ENCODE assay signal across 8 cellular contexts in genomic region chr11:46555269-46556054, GRCh38. TPM values are rescaled to one million over a fixed set of nuclear protein-coding genes. Genes with fewer than 3 reads are reported as not detected.
DNase-seq lines count a peak whose midpoint lies in the region; FAIRE-seq and TF ChIP-seq lines count a peak whose summit lies in the region.

No MANE protein-coding gene starts in this region.

- no peak overlapping the region for H2AK5ac ChIP-seq in H1 (ENCODE audit: low read depth, low read length)

- peaks cover 3% of the 10 kb centered on the region; the same call in 1 of the 2 replicates for H3K79me1 ChIP-seq in H1 (ENCODE audit: low read depth, low read length)

- TF ChIP-seq RAD21 in H1 (IDR thresholded peaks at IDR 0.05 in 1 of 2, conservative IDR thresholded peaks at IDR 0.05 in 1 of 2; ENCODE audit: low read depth in 2 of 2, low read length in 2 of 2) = no peak

- peaks cover 5 to 75% of the 10 kb centered on the region in 2 experiments; a peak in 3 of 4 replicates for H3K79me2 ChIP-seq in H1 (ENCODE audit: control insufficient read depth in 1 of 2, insufficient read depth in 2 of 2, low read length in 2 of 2)
- H3K79me2 ChIP-seq in smooth muscle cell (ENCODE audit: low read depth) = peaks cover 84% of the 10 kb centered on the region

- H2BK15ac ChIP-seq in H1 (ENCODE audit: low read length) = no peak overlapping the region

- no peak overlapping the region for H3K56ac ChIP-seq in H1 (replicated peaks; ENCODE audit: insufficient read length, low read depth, low read length)

- no peaks in the 10 kb centered on the region for H3K9me3 ChIP-seq in H1 (ENCODE audit: insufficient read depth in 2 of 2, low read depth in 1 of 2, low read length in 1 of 2)
- no peaks in the 10 kb centered on the region for H3K9me3 ChIP-seq in smooth muscle cell (replicated peaks; ENCODE audit: low read depth)

- TF ChIP-seq POLR2A in H1 (IDR thresholded peaks at IDR 0.05; ENCODE audit: control extremely low read depth in 1 of 2, low read depth in 2 of 2, low read length in 2 of 2) = no peak

- no peak overlapping the region for H3K23ac ChIP-seq in H1 (ENCODE audit: insufficient read length)

- H4K5ac ChIP-seq in H1 (ENCODE audit: insufficient read length, low read depth, low read length) = peak overlapping the region; percentile 21

- DNase-seq in GM20000 (ENCODE audit: low spot score) (peak; percentile 29), LHCN-M2 (ENCODE audit: low read depth) (peak; percentile 95), H1 (ENCODE audit: low read depth in 1 of 2, low spot score in 2 of 2) (no peak), smooth muscle cell (lab: John Stamatoyannopoulos, UW; ENCODE audit: unreplicated experiment) (no peak), pons (ENCODE audit: low spot score) (no peak), progenitor cell of endocrine pancreas (ENCODE audit: low spot score, unreplicated experiment) (no peak), NCI-H2081 (lab: John Stamatoyannopoulos, UW) (no peak)
- no peak for DNase-seq in stimulated activated CD4-positive, alpha-beta T cell treated with anti-CD3 and anti-CD28 coated beads, Interleukin-4, amount 100 ng/mL, for 24 hours

- H3K27me3 ChIP-seq in H1 (replicated peaks in 1 of 4; ENCODE audit: control insufficient read depth in 3 of 4, extremely low read depth in 1 of 4, insufficient read depth in 3 of 4, low read length in 3 of 4) (no peaks in the 10 kb centered on the region), smooth muscle cell (ENCODE audit: low read depth) (no peaks in the 10 kb centered on the region)

- no peak overlapping the region for H3K27ac ChIP-seq in H1 (ENCODE audit: low read depth, low read length)
- peak overlapping the region; percentile 84 for H3K27ac ChIP-seq in smooth muscle cell (ENCODE audit: low read depth)

- H3K9ac ChIP-seq in H1 (replicated peaks in 1 of 4; ENCODE audit: extremely low read depth in 1 of 4, low read depth in 3 of 4, low read length in 3 of 4) (no peak overlapping the region), smooth muscle cell (ENCODE audit: low read depth) (peak overlapping the region; percentile 7)

- no peaks in the 10 kb centered on the region for H3K9me3 Mint-ChIP-seq in progenitor cell of endocrine pancreas (ENCODE audit: low read depth)

- H3K4me3 Mint-ChIP-seq in progenitor cell of endocrine pancreas (ENCODE audit: low read depth) = no peak overlapping the region

- H3K4ac ChIP-seq in H1 (replicated peaks; ENCODE audit: insufficient read length, low read depth, low read length) = no peak overlapping the region

- no peak overlapping the region for H3K14ac ChIP-seq in H1 (ENCODE audit: insufficient read length)

- H4K20me1 ChIP-seq in H1 (replicated peaks in 1 of 2; ENCODE audit: control insufficient read depth in 1 of 2, insufficient read depth in 2 of 2, low read length in 2 of 2) (no peaks in the 10 kb centered on the region), smooth muscle cell (ENCODE audit: low read depth) (peaks cover 99% of the 10 kb centered on the region)

- H3K4me3 ChIP-seq in H1 (ENCODE audit: extremely low read depth in 1 of 4, insufficient read depth in 2 of 4, low read depth in 3 of 4, low read length in 4 of 4) (no peak overlapping the region), smooth muscle cell (no peak overlapping the region)

- no peak overlapping the region for H2BK12ac ChIP-seq in H1 (ENCODE audit: low read depth, low read length)

- H3K4me1 Mint-ChIP-seq in progenitor cell of endocrine pancreas (ENCODE audit: low read depth) = peaks cover 42% of the 10 kb centered on the region

- POLR2A ChIA-PET in H1 (lab: Charles Lee; ENCODE audit: partially characterized antibody) = interaction anchor here (0.6 to 1.5 kb wide), 3 partner anchors 11 to 69 kb away, joined by 3 to 5 read pairs (median 3); partner anchors contain the start of gene AMBRA1

- peak overlapping the region in 1 of 2 experiments; percentile 62; a peak in 1 of 4 replicates for H3K4me2 ChIP-seq in H1 (ENCODE audit: insufficient read depth in 1 of 2, low read depth in 2 of 2, low read length in 2 of 2)
- no peak overlapping the region for H3K4me2 ChIP-seq in smooth muscle cell

- H4K91ac ChIP-seq in H1 (replicated peaks; ENCODE audit: insufficient read length, low read length) = no peak overlapping the region

- no peak for TF ChIP-seq EP300 in H1 (IDR thresholded peaks at IDR 0.05; ENCODE audit: borderline replicate concordance in 1 of 2, low read depth in 2 of 2, low read length in 2 of 2)

- no peak overlapping the region for H3K18ac ChIP-seq in H1 (ENCODE audit: extremely low read depth, low read length)

- no peak overlapping the region for H4K8ac ChIP-seq in H1 (ENCODE audit: extremely low read depth, insufficient read depth, low read length)

- WGBS in H1 (ENCODE audit: extremely low coverage in 1 of 2, insufficient coverage in 1 of 2, insufficient read length in 1 of 2, insufficient replicate concordance in 2 of 2, low coverage in 1 of 2, low lambda C conversion rate in 2 of 2, missing lambda C conversion rate in 1 of 2), 2 experiments = 86% methylated on average over 2 of the region's 2 CpGs; no CpG with 5 or more reads in 1 of the 2 experiments
- 72% methylated on average over 2 of the region's 2 CpGs for WGBS in smooth muscle cell (ENCODE audit: low lambda C conversion rate)

- H2AFZ ChIP-seq in H1 (ENCODE audit: low read length) (no peak overlapping the region), smooth muscle cell (ENCODE audit: low read depth) (no peak overlapping the region)

- no peak overlapping the region for H2BK120ac ChIP-seq in H1 (replicated peaks; ENCODE audit: low read depth, low read length)

- no peaks in the 10 kb centered on the region for H3K27me3 Mint-ChIP-seq in progenitor cell of endocrine pancreas

- peaks cover 3% of the 10 kb centered on the region for H3F3A ChIP-seq in smooth muscle cell (ENCODE audit: low read depth)

- H3K36me3 Mint-ChIP-seq in progenitor cell of endocrine pancreas (ENCODE audit: insufficient read depth) = peaks cover 1% of the 10 kb centered on the region

- FAIRE-seq in H1 (lab: Jason Lieb, UNC) = no peak

- TF ChIP-seq CTCF in GM20000 (IDR thresholded peaks at IDR 0.05; ENCODE audit: extremely low read depth, missing control alignments) = no peak
- no peak for TF ChIP-seq CTCF in H1 (IDR thresholded peaks at IDR 0.05; ENCODE audit: control extremely low read depth in 1 of 3, insufficient read depth in 1 of 3, low read depth in 1 of 3, low read length in 3 of 3)
- TF ChIP-seq CTCF in smooth muscle cell (IDR thresholded peaks at IDR 0.05; ENCODE audit: borderline replicate concordance, insufficient read depth, poor library complexity, severe bottlenecking) = no peak
- TF ChIP-seq CTCF in progenitor cell of endocrine pancreas (IDR thresholded peaks at IDR 0.05; ENCODE audit: unreplicated experiment) = no peak

- H3K27ac Mint-ChIP-seq in progenitor cell of endocrine pancreas = no peak overlapping the region

- CTCF ChIA-PET in H1 (lab: Charles Lee; ENCODE audit: partially characterized antibody) = interaction anchor here (0.7 to 1.7 kb wide), 9 partner anchors 11 to 203 kb away, joined by 3 to 7 read pairs (median 3); no protein-coding TSS in a partner anchor

- no peak overlapping the region for H2BK5ac ChIP-seq in H1 (ENCODE audit: low read depth, low read length)

- no peak overlapping the region for H2BK20ac ChIP-seq in H1 (ENCODE audit: low read length)

- H3K23me2 ChIP-seq in H1 (ENCODE audit: low read depth, low read length) = no peaks in the 10 kb centered on the region

- H3K4me1 ChIP-seq in H1 (replicated peaks in 1 of 4; ENCODE audit: control insufficient read depth in 3 of 4, insufficient read depth in 4 of 4, low read length in 3 of 4) (peaks cover 0 to 11% (median 3%) of the 10 kb centered on the region in 4 experiments; a peak in 4 of 7 replicates), smooth muscle cell (ENCODE audit: low read depth) (peaks cover 22% of the 10 kb centered on the region)

- H3K36me3 ChIP-seq in H1 (ENCODE audit: control insufficient read depth in 2 of 4, insufficient read depth in 4 of 4, low read length in 3 of 4) (no peaks in the 10 kb centered on the region), smooth muscle cell (ENCODE audit: low read depth) (no peaks in the 10 kb centered on the region)

RNA-seq across cellular contexts. Expression of gene AMBRA1, which starts 38.4 kb away (rescaled TPM):
- total RNA-seq in LHCN-M2 (2014; rRNA removed) = 19.8 and 20.9 TPM in 2 replicates
- 10.3 TPM for polyA plus RNA-seq in LHCN-M2 (2012)
- 35.6 and 37.4 TPM in 2 replicates for total RNA-seq in H1 (2021; fragmentation: NEBNext Ultra II Directional; extraction: Animal tissue kit (Norgen Biotek cat#: 25700))
- 14.2 and 22.5 TPM in 2 replicates for polyA plus RNA-seq in H1 (2011; rRNA removed)
- 12.5 TPM for polyA plus RNA-seq in H1 (2011; cell fraction: cytosol; rRNA removed)
- polyA plus RNA-seq in H1 (2011; cell fraction: nucleus; rRNA removed) = 22.7 TPM
- polyA plus RNA-seq in H1 (2012, experiment 1 of 2) = 20.5 to 24.5 TPM (median 22.3 TPM) in 4 replicates
- polyA plus RNA-seq in H1 (2012, experiment 2 of 2) = 30.8 TPM
- polyA plus RNA-seq in H1 (2013, experiment 1 of 2) = 11.4 TPM
- polyA plus RNA-seq in H1 (2013, experiment 2 of 2) = 10.2 TPM
- polyA minus RNA-seq in H1 (2011; rRNA and poly(A)+ RNA removed) = 47.9 and 50.7 TPM in 2 replicates
- 21.3 TPM for polyA minus RNA-seq in H1 (2011; cell fraction: cytosol; rRNA and poly(A)+ RNA removed)
- 58.3 TPM for polyA minus RNA-seq in H1 (2011; cell fraction: nucleus; rRNA and poly(A)+ RNA removed)
- 24.2 and 38.3 TPM in 2 replicates for total RNA-seq in smooth muscle cell
- 10.3 and 11.5 TPM in 2 replicates for polyA plus RNA-seq in smooth muscle cell
- total RNA-seq in progenitor cell of endocrine pancreas = 44.0 and 45.3 TPM in 2 replicates

Comparison
In these comparisons a context has a peak if more than half of its experiments do, and no peak if none do; other contexts are left out.
1. DNase-seq: peak in GM20000 (single experiment) and LHCN-M2 (single experiment); none in H1 (0 of 2), smooth muscle cell (single experiment), stimulated activated CD4-positive, alpha-beta T cell treated with anti-CD3 and anti-CD28 coated beads, Interleukin-4, amount 100 ng/mL, for 24 hours (single experiment), pons (single experiment), progenitor cell of endocrine pancreas (single experiment) and NCI-H2081 (0 of 2).